1 cellular context compared by ENCODE assay signal in the genomic region with DNA sequence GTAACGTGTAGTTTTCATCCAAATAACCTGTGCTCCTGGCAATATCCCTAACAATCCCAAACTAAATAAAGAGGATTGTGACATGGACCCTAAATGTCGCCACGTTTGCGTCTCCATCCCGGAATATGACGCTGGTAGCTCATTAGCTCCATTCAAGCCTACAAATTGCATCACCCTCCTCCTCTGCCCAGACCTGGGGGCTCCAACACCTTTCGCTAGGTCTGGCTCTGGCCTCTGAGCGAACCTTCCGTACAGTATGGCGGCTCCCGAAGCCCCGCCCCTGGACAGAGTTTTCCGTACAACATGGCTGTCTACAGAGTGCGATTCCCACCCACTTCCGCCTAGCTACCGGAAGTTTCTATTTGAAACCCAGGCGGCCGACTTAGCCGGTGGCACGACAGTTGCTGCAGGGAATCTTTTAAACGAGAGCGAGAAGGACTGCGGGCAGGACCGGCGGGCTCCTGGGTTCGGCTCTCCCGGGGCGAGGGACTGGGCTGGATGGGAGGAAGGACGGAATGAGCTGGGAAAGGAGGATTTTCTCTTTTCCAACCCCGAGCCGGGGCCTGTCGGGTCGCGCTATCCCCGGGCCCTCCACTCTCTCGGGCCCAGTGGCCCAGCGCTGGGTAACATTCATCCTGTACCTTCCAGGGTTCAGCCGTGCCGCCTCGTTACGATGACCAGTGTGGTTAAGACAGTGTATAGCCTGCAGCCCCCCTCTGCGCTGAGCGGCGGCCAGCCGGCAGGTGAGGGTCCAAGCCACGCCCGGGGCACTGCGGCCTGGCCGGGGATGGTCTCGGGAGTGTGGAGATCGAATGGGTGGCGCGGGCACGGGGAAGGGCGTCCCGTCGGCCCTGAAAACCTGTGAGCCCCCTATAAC.
TF ChIP-seq lines count a peak whose summit lies in the region.

A gene with protein sequence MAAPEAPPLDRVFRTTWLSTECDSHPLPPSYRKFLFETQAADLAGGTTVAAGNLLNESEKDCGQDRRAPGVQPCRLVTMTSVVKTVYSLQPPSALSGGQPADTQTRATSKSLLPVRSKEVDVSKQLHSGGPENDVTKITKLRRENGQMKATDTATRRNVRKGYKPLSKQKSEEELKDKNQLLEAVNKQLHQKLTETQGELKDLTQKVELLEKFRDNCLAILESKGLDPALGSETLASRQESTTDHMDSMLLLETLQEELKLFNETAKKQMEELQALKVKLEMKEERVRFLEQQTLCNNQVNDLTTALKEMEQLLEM (plus strand): TSS at position 142 of the 877 bp plus-strand sequence. CDS start 115 bp downstream, at position 257.

TF ChIP-seq in A549, 52 proteins besides CTCF, POLR2A, EP300 and RAD21 (continued from another document):
- peak; percentile 58 for TF ChIP-seq PHF8 (IDR thresholded peaks at IDR 0.05; ENCODE audit: borderline replicate concordance, low read depth)
- TF ChIP-seq, protein P1, sequence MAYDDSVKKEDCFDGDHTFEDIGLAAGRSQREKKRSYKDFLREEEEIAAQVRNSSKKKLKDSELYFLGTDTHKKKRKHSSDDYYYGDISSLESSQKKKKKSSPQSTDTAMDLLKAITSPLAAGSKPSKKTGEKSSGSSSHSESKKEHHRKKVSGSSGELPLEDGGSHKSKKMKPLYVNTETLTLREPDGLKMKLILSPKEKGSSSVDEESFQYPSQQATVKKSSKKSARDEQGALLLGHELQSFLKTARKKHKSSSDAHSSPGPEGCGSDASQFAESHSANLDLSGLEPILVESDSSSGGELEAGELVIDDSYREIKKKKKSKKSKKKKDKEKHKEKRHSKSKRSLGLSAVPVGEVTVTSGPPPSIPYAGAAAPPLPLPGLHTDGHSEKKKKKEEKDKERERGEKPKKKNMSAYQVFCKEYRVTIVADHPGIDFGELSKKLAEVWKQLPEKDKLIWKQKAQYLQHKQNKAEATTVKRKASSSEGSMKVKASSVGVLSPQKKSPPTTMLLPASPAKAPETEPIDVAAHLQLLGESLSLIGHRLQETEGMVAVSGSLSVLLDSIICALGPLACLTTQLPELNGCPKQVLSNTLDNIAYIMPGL (CRISPR knock-in tag; IDR thresholded peaks at IDR 0.05; ENCODE audit: borderline replicate concordance): no peak
- TF ChIP-seq JUN (IDR thresholded peaks at IDR 0.05): peak; percentile 22 to 58; a peak in 1 of 5 replicates
